ENCODE assay signal across 8 cellular contexts in the genomic region with DNA sequence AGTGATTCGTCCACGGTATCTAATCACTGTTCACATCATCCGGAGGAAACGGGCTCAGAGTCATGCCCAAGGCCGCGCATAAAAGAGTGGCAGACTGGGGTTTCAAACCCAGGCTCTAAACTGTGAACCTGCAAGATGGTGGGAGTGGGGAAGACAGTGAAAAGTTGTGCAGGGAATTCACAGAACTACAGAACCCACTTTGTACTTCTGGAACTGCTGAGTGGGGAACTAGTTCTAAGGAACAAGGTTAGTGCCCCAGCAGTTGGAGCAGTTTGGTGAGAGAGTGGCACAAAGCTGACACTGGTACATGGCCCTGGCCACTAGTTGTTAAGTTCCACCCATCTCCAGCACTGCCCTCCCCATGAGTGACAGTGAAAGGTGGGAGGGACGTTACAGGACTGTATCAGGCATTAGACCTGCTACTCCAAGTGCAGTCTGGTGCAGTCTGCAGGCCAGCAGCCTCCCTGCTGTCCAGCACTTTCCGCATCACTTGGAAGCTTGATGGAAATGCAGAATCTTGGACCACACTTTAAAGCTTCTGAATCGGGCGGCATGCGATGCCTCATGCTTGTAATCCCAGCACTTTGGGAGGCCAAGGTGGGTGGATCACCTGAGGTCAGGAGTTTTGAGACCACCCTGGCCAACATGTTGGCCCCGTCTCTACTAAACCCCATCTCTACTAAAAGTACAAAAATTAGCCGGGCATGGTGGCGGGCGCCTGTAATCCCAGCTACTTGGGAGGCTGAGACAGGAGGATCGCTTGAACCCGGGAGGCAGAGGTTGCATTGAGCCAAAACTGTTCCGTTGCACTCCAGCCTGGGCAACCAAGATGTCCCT. TPM values are rescaled to one million over a fixed set of nuclear protein-coding genes. Genes with fewer than 3 reads are reported as not detected.
A peak's percentile ranks its signal among the peaks of the same experiment; 100 is the strongest.
DNase-seq lines count a peak whose midpoint lies in the region; ATAC-seq and TF ChIP-seq lines count a peak whose summit lies in the region.

No MANE protein-coding gene starts in this region.

- DNase-seq in COLO668 (lab: John Stamatoyannopoulos, UW; ENCODE audit: unreplicated experiment) (peak; percentile 38), HFF-Myc (ENCODE audit: extremely low read depth, low read depth) (no peak), brain microvascular endothelial cell (peak; percentile 25), iris pigment epithelial cell (ENCODE audit: low read depth) (peak; percentile 40), spleen (peak; percentile 87), ecto neural progenitor cell (ENCODE audit: low spot score) (no peak)

- intact Hi-C loops in spleen (cut with DNase I; ENCODE audit: low total_unique reads) = loop anchor here (2.0 to 5.0 kb wide), 3 partner anchors 56 to 227 kb away; partner anchors contain the start of gene PCBP1

- peaks cover 18 to 40% (median 30%) of the 10 kb centered on the region in 6 donors for H3K4me1 ChIP-seq in spleen

- ATAC-seq in SK-N-SH treated with all-trans-retinoic acid at 6 μM for 48 hours (peak; percentile 60), HG02884 (IDR thresholded peaks at IDR 0.05; ENCODE audit: unreplicated experiment) (no peak)

- H3K27ac ChIP-seq in brain microvascular endothelial cell = peak overlapping the region; percentile 90
- H3K27ac ChIP-seq in spleen = peak overlapping the region; percentile 96 to 100 (median 100)

- TF ChIP-seq CTCF in HFF-Myc (IDR thresholded peaks at IDR 0.05; ENCODE audit: low read depth, low read length, missing control alignments) (no peak), brain microvascular endothelial cell (IDR thresholded peaks at IDR 0.05; ENCODE audit: low read depth, low read length, missing control alignments) (no peak), spleen (IDR thresholded peaks at IDR 0.05 in 8 of 11, conservative IDR thresholded peaks at IDR 0.05 in 3 of 11) (peak in 1 of 11 experiments; percentile 12)

- H3K4me3 ChIP-seq in HFF-Myc (replicated peaks; ENCODE audit: low read depth, low read length) (peak overlapping the region; percentile 33; the same call in 1 of the 2 replicates), brain microvascular endothelial cell (ENCODE audit: low read depth, low read length) (no peak overlapping the region), spleen (peak overlapping the region in 5 of 8 donors; percentile 25 to 74 (median 51))

- peak in 1 of 3 donors; percentile 58 for TF ChIP-seq POLR2A in spleen (IDR thresholded peaks at IDR 0.05)

- H3K27me3 ChIP-seq in brain microvascular endothelial cell (replicated peaks) = no peaks in the 10 kb centered on the region
- H3K27me3 ChIP-seq in spleen (replicated peaks in 1 of 7) = no peaks in the 10 kb centered on the region

- H3K9me3 ChIP-seq in spleen = no peaks in the 10 kb centered on the region

- no peaks in the 10 kb centered on the region for H3K36me3 ChIP-seq in brain microvascular endothelial cell (replicated peaks)
- no peaks in the 10 kb centered on the region for H3K36me3 ChIP-seq in spleen

- in situ Hi-C loops in brain microvascular endothelial cell (cut with HindIII; ENCODE audit: low pct_ligation_motif_present, low sequenced_read_pairs) = loop anchor here (25.0 kb wide), 1 partner anchor 231 kb away; the partner anchor contains the start of gene MXD1

- WGBS in spleen, 5 donors = 58 to 60% (median 59%) methylated on average over 18 of the region's 18 CpGs

TF ChIP-seq in SK-N-SH treated with all-trans-retinoic acid at 6 μM for 48 hours, 23 proteins besides CTCF, POLR2A, EP300 and RAD21:
- peak; percentile 15; the same call in 1 of the 2 replicates for TF ChIP-seq ZFP30 (CRISPR knock-in tag; IDR thresholded peaks at IDR 0.05)
- TF ChIP-seq, protein P1, sequence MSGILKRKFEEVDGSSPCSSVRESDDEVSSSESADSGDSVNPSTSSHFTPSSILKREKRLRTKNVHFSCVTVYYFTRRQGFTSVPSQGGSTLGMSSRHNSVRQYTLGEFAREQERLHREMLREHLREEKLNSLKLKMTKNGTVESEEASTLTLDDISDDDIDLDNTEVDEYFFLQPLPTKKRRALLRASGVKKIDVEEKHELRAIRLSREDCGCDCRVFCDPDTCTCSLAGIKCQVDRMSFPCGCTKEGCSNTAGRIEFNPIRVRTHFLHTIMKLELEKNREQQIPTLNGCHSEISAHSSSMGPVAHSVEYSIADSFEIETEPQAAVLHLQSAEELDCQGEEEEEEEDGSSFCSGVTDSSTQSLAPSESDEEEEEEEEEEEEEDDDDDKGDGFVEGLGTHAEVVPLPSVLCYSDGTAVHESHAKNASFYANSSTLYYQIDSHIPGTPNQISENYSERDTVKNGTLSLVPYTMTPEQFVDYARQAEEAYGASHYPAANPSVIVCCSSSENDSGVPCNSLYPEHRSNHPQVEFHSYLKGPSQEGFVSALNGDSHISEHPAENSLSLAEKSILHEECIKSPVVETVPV (CRISPR knock-in tag; IDR thresholded peaks at IDR 0.05) = peak; percentile 53; the same call in 1 of the 2 replicates
- no peak for TF ChIP-seq ARNTL (CRISPR knock-in tag; IDR thresholded peaks at IDR 0.05; ENCODE audit: borderline replicate concordance, low read depth)
- no peak for TF ChIP-seq PPARA (CRISPR knock-in tag; IDR thresholded peaks at IDR 0.05; ENCODE audit: borderline replicate concordance)
- no peak for TF ChIP-seq ZNF70 (CRISPR knock-in tag; IDR thresholded peaks at IDR 0.05)
- TF ChIP-seq CSDC2 (CRISPR knock-in tag; IDR thresholded peaks at IDR 0.05) = no peak
- no peak for TF ChIP-seq RARB (CRISPR knock-in tag; IDR thresholded peaks at IDR 0.05)
- TF ChIP-seq ISL1 (CRISPR knock-in tag; IDR thresholded peaks at IDR 0.05) = no peak
- TF ChIP-seq BACH2 (CRISPR knock-in tag; IDR thresholded peaks at IDR 0.05; ENCODE audit: borderline replicate concordance) = no peak
- 0 out of 2 replicates have a peak, but pooled peaks have one; percentile 40 for TF ChIP-seq GLIS3 (CRISPR knock-in tag; IDR thresholded peaks at IDR 0.05)
- TF ChIP-seq, protein P2, sequence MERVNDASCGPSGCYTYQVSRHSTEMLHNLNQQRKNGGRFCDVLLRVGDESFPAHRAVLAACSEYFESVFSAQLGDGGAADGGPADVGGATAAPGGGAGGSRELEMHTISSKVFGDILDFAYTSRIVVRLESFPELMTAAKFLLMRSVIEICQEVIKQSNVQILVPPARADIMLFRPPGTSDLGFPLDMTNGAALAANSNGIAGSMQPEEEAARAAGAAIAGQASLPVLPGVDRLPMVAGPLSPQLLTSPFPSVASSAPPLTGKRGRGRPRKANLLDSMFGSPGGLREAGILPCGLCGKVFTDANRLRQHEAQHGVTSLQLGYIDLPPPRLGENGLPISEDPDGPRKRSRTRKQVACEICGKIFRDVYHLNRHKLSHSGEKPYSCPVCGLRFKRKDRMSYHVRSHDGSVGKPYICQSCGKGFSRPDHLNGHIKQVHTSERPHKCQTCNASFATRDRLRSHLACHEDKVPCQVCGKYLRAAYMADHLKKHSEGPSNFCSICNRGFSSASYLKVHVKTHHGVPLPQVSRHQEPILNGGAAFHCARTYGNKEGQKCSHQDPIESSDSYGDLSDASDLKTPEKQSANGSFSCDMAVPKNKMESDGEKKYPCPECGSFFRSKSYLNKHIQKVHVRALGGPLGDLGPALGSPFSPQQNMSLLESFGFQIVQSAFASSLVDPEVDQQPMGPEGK (CRISPR knock-in tag; IDR thresholded peaks at IDR 0.05; ENCODE audit: borderline replicate concordance) = peak; percentile 79
- peak; percentile 33; the same call in 1 of the 2 replicates for TF ChIP-seq ZNF8 (CRISPR knock-in tag; IDR thresholded peaks at IDR 0.05)
- TF ChIP-seq TOX (CRISPR knock-in tag; IDR thresholded peaks at IDR 0.05; ENCODE audit: borderline replicate concordance) = no peak
- TF ChIP-seq CREB5 (CRISPR knock-in tag; IDR thresholded peaks at IDR 0.05; ENCODE audit: low read depth) = no peak

RNA-seq across cellular contexts. Expression of gene C2orf42, which starts 47.3 kb away (rescaled TPM):
- 10 to 100 TPM; 11.2 to 24.3 (median 20.3) TPM for total RNA-seq in spleen
- 10 to 100 TPM in 1 of 3 donors, 1 to 10 TPM in 2; 6.0 to 13.6 (median 9.7) TPM for polyA plus RNA-seq in spleen

RNA-seq across cellular contexts. Expression of gene PCBP1, which starts 56.3 kb away (rescaled TPM):
- total RNA-seq in spleen = 100 to 1,000 TPM; 256 to 351 (median 301) TPM
- polyA plus RNA-seq in spleen = 100 to 1,000 TPM; 254 to 294 (median 278) TPM

Comparison
In these comparisons a context has a peak if more than half of its experiments do, and no peak if none do; other contexts are left out.
1. DNase-seq: peak in COLO668 (single experiment), brain microvascular endothelial cell (single experiment), iris pigment epithelial cell (single experiment) and spleen (single experiment); none in HFF-Myc (single experiment) and ecto neural progenitor cell (single experiment).